15 cellular contexts compared by ENCODE assay signal in the genomic region with DNA sequence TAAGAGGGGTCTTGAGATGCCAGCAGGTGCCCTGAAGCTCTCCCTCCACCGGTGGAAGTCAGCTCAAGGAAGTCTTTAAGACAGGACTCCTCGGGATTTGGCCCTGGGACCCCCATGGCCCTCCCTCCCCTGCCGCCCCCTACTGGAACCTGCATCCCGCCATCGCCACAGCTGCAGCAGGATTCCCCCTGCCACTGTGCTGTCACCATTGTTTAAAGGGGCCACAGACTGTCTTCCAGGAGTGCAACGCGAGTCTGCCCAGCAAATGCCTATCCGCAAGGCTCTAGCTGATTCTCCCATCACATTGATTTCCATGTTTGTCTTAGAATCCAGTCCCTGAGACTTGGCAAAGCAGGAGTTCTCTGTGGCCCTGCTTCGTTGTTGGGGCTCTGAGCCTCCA.
DNase-seq lines count a peak whose midpoint lies in the region; ATAC-seq and TF ChIP-seq lines count a peak whose summit lies in the region.
"Had no signal": no experiment of that assay in that cellular context is flagged by ENCODE, and none has a peak within 500 bp of the region (broad histone marks: within the 10 kb centered on the region; RNA-seq: fewer than 3 reads in every experiment).

No MANE protein-coding gene starts in this region.

- H3K27ac ChIP-seq in Karpas-422 (ENCODE audit: low read length): no peak overlapping the region
- H3K27ac ChIP-seq in gastroesophageal sphincter: no peak overlapping the region
- H3K27ac ChIP-seq: GM23248 had no signal

- intact Hi-C loops in sciatic nerve (cut with DNase I): no loop called here

- H3K9ac ChIP-seq in Karpas-422 (ENCODE audit: low read length): no peak overlapping the region
- H3K9ac ChIP-seq: GM23248 had no signal

- H3K4me3 ChIP-seq in Karpas-422 (ENCODE audit: low read length): no peak overlapping the region
- H3K4me3 ChIP-seq in gastroesophageal sphincter: no peak overlapping the region
- H3K4me3 ChIP-seq: GM23248 had no signal

- TF ChIP-seq EP300 in gastroesophageal sphincter (IDR thresholded peaks at IDR 0.05): no peak

- no peak overlapping the region for H3K4me2 ChIP-seq in Karpas-422 (ENCODE audit: low read depth, low read length, poor library complexity, severe bottlenecking)

- H3K79me2 ChIP-seq in Karpas-422 (ENCODE audit: low read length): no peaks in the 10 kb centered on the region

- no peaks in the 10 kb centered on the region for H3K27me3 ChIP-seq in Karpas-422 (ENCODE audit: low read length)
- no peaks in the 10 kb centered on the region for H3K27me3 ChIP-seq in gastroesophageal sphincter

- no peaks in the 10 kb centered on the region for H3K4me1 ChIP-seq in Karpas-422 (ENCODE audit: low read length)
- H3K4me1 ChIP-seq in gastroesophageal sphincter: no peaks in the 10 kb centered on the region

- TF ChIP-seq CTCF in gastroesophageal sphincter (IDR thresholded peaks at IDR 0.05): no peak

- WGBS in gastroesophageal sphincter (ENCODE audit: low coverage in 1 of 2), 2 donors: 80 to 87% methylated on average over 3 to 4 of the region's 9 CpGs

- H3K36me3 ChIP-seq in Karpas-422 (ENCODE audit: insufficient read depth, low read length) (no peaks in the 10 kb centered on the region), gastroesophageal sphincter (no peaks in the 10 kb centered on the region)

- DNase-seq in UCSD-AML1 (lab: John Stamatoyannopoulos, UW; ENCODE audit: unreplicated experiment) (peak; percentile 2), mesenteric fat pad (ENCODE audit: low spot score) (peak; percentile 47), sciatic nerve (ENCODE audit: low spot score) (peak; percentile 18), Karpas-422 (no peak), activated gamma-delta T cell treated with Interleukin-2 at 50 U/mL for 16 hours (no peak)
- DNase-seq: C1 segment of cervical spinal cord; Calu3; CD4-positive, alpha-beta memory T cell; COR-L47; DMS79 treated with DMSO at 0.1 percent for 48 hours; GF-D8; GM23248; H7; HCEC 1CT had no signal

- no peaks in the 10 kb centered on the region; the same call in 1 of the 2 replicates for H3K9me3 ChIP-seq in Karpas-422 (ENCODE audit: low read length)
- no peaks in the 10 kb centered on the region for H3K9me3 ChIP-seq in gastroesophageal sphincter

- H4K20me1 ChIP-seq in Karpas-422 (ENCODE audit: insufficient read depth, low read depth, low read length): no peaks in the 10 kb centered on the region

- H2AFZ ChIP-seq in Karpas-422 (ENCODE audit: low read length): no peak overlapping the region
- H2AFZ ChIP-seq: GM23248 had no signal

- ATAC-seq in sciatic nerve (no peak), gastroesophageal sphincter (no peak)

- no peaks in the 10 kb centered on the region for H3K9me2 ChIP-seq in Karpas-422 (replicated peaks; ENCODE audit: insufficient read depth, low read length)

- no peak for TF ChIP-seq POLR2A in gastroesophageal sphincter (IDR thresholded peaks at IDR 0.05)

Comparison
In these comparisons a context has a peak if more than half of its experiments do, and no peak if none do; other contexts are left out.
1. DNase-seq: peak in UCSD-AML1 (single experiment), mesenteric fat pad (single experiment) and sciatic nerve (single experiment); none in Karpas-422 (single experiment) and activated gamma-delta T cell treated with Interleukin-2 at 50 U/mL for 16 hours (single experiment).